12 cellular contexts compared by ENCODE assay signal in genomic region chr22:19084126-19084525, GRCh38. TPM values are rescaled to one million over a fixed set of nuclear protein-coding genes. Genes with fewer than 3 reads are reported as not detected.
"Had no signal": no experiment of that assay in that cellular context is flagged by ENCODE, and none has a peak within 500 bp of the region (broad histone marks: within the 10 kb centered on the region; RNA-seq: fewer than 3 reads in every experiment).

No MANE protein-coding gene starts in this region.

RNA-seq across cellular contexts. Expression of gene TSSK2, which starts 47.0 kb away (rescaled TPM):
- total RNA-seq: activated CD4-positive, alpha-beta memory T cell treated with anti-CD3 and anti-CD28 coated beads for 36 hours; activated CD4-positive, alpha-beta T cell treated with anti-CD3 and anti-CD28 coated beads, Interleukin-2, amount 10 ng/mL, durations not matched to agents 24 days and 14 days; activated CD8-positive, alpha-beta memory T cell treated with anti-CD3 and anti-CD28 coated beads for 36 hours; activated CD8-positive, alpha-beta T cell treated with anti-CD3 and anti-CD28 coated beads for 36 hours; activated naive CD4-positive, alpha-beta T cell treated with anti-CD3 and anti-CD28 coated beads, Interleukin-2, amount 50 U/mL, for 72 hours; activated naive CD8-positive, alpha-beta T cell treated with anti-CD3 and anti-CD28 coated beads for 36 hours; activated T-helper 2 cell treated with anti-CD3 and anti-CD28 coated beads, Interferon-gamma antibody, Interleukin-2, Interleukin-4, amounts not matched to agents 10 μg/mL and 5 μg/mL and 100 μg/mL, durations not matched to agents 14 hours and 24 hours and 36 hours; adrenal gland; aorta; astrocyte; breast epithelium; cardiac septum had no signal
